Comparison of ENCODE assay signal across 14 cellular contexts in genomic region chr7:47472444-47473157, GRCh38.
DNase-seq lines count a peak whose midpoint lies in the region; ATAC-seq and TF ChIP-seq lines count a peak whose summit lies in the region.
"Had no signal": no experiment of that assay in that cellular context is flagged by ENCODE, and none has a peak within 500 bp of the region (broad histone marks: within the 10 kb centered on the region; RNA-seq: fewer than 3 reads in every experiment).

No MANE protein-coding gene starts in this region.

- no peak overlapping the region; the same call in 1 of the 2 replicates for H3K9ac ChIP-seq in OCI-LY1 (ENCODE audit: low read length)

- H3K27ac ChIP-seq in OCI-LY1 (ENCODE audit: low read depth, low read length, poor library complexity, severe bottlenecking) (peak overlapping the region; percentile 79), right lobe of liver (peak overlapping the region in 2 of 3 donors; percentile 60 to 78)
- H3K27ac ChIP-seq: colonic mucosa had no signal

- TF ChIP-seq CTCF in OCI-LY1 (IDR thresholded peaks at IDR 0.05; ENCODE audit: low read length) (no peak), right lobe of liver (IDR thresholded peaks at IDR 0.05) (no peak), glutamatergic neuron (IDR thresholded peaks at IDR 0.05; ENCODE audit: partially characterized antibody, unreplicated experiment) (no peak)

- peak; percentile 73 for DNase-seq in DMS53 (lab: John Stamatoyannopoulos, UW)
- no peak for DNase-seq in right lobe of liver
- no peak for DNase-seq in stimulated activated effector memory CD8-positive, alpha-beta T cell treated with anti-CD3 and anti-CD28 coated beads, Interleukin-12 subunit alpha, Interleukin-12 subunit beta, amount 100 ng/mL, for 72 hours (ENCODE audit: low spot score in 2 of 2)
- DNase-seq in glutamatergic neuron = no peak
- no peak for DNase-seq in globus pallidus (ENCODE audit: low spot score)
- DNase-seq: activated CD4-positive, alpha-beta memory T cell treated with anti-CD3 and anti-CD28 coated beads for 36 hours; amygdala; C1 segment of cervical spinal cord; colonic mucosa; GOT3; NCI-H1930 had no signal

- no peak overlapping the region for H3K27ac Mint-ChIP-seq in stimulated activated effector memory CD8-positive, alpha-beta T cell treated with anti-CD3 and anti-CD28 coated beads, Interleukin-12 subunit alpha, Interleukin-12 subunit beta, amount 100 ng/mL, for 72 hours
- no peak overlapping the region for H3K27ac Mint-ChIP-seq in glutamatergic neuron (ENCODE audit: unreplicated experiment)
- H3K27ac Mint-ChIP-seq: activated CD4-positive, alpha-beta memory T cell treated with anti-CD3 and anti-CD28 coated beads for 36 hours; stimulated activated naive CD8-positive, alpha-beta T cell treated with anti-CD3 and anti-CD28 coated beads, Interleukin-15, Interleukin-2, amounts not matched to agents 100 ng/mL and 50 ng/mL, for 24 hours had no signal

- no peaks in the 10 kb centered on the region for H3K9me2 ChIP-seq in OCI-LY1 (ENCODE audit: low read depth, low read length)

- H3K79me2 ChIP-seq in OCI-LY1 (ENCODE audit: insufficient read depth, low read length) = peaks cover 12% of the 10 kb centered on the region; the same call in 1 of the 2 replicates

- no peaks in the 10 kb centered on the region for H3K36me3 Mint-ChIP-seq in stimulated activated effector memory CD8-positive, alpha-beta T cell treated with anti-CD3 and anti-CD28 coated beads, Interleukin-12 subunit alpha, Interleukin-12 subunit beta, amount 100 ng/mL, for 72 hours
- H3K36me3 Mint-ChIP-seq in glutamatergic neuron (ENCODE audit: unreplicated experiment) = no peaks in the 10 kb centered on the region
- H3K36me3 Mint-ChIP-seq: activated CD4-positive, alpha-beta memory T cell treated with anti-CD3 and anti-CD28 coated beads for 36 hours had no signal

- H3K9me3 Mint-ChIP-seq in stimulated activated effector memory CD8-positive, alpha-beta T cell treated with anti-CD3 and anti-CD28 coated beads, Interleukin-12 subunit alpha, Interleukin-12 subunit beta, amount 100 ng/mL, for 72 hours = no peaks in the 10 kb centered on the region
- peaks cover 1% of the 10 kb centered on the region for H3K9me3 Mint-ChIP-seq in glutamatergic neuron (ENCODE audit: unreplicated experiment)
- H3K9me3 Mint-ChIP-seq: activated CD4-positive, alpha-beta memory T cell treated with anti-CD3 and anti-CD28 coated beads for 36 hours; stimulated activated naive CD8-positive, alpha-beta T cell treated with anti-CD3 and anti-CD28 coated beads, Interleukin-15, Interleukin-2, amounts not matched to agents 100 ng/mL and 50 ng/mL, for 24 hours had no signal

- intact Hi-C loops in right lobe of liver (cut with DNase I) = loop anchor here in 1 of 2 donors (10.0 kb wide), 1 partner anchor 102 kb away; no protein-coding TSS in a partner anchor

- no peak overlapping the region for H3K4me3 ChIP-seq in OCI-LY1 (ENCODE audit: low read depth, low read length, poor library complexity, severe bottlenecking)
- no peak overlapping the region for H3K4me3 ChIP-seq in right lobe of liver
- H3K4me3 ChIP-seq: colonic mucosa had no signal

- peaks cover 54% of the 10 kb centered on the region for H3K4me1 ChIP-seq in OCI-LY1 (ENCODE audit: insufficient read depth, low read length, severe bottlenecking)
- H3K4me1 ChIP-seq in right lobe of liver = peaks cover 0 to 65% (median 31%) of the 10 kb centered on the region in 4 donors

- 86% methylated on average over 8 of the region's 19 CpGs for WGBS in right lobe of liver (ENCODE audit: insufficient coverage, low coverage, low lambda C conversion rate, missing lambda C conversion rate)

- peak overlapping the region; percentile 45; the same call in 1 of the 2 replicates for H3K4me2 ChIP-seq in OCI-LY1 (ENCODE audit: low read length)

- no peaks in the 10 kb centered on the region for H3K4me1 Mint-ChIP-seq in stimulated activated effector memory CD8-positive, alpha-beta T cell treated with anti-CD3 and anti-CD28 coated beads, Interleukin-12 subunit alpha, Interleukin-12 subunit beta, amount 100 ng/mL, for 72 hours
- H3K4me1 Mint-ChIP-seq in glutamatergic neuron (ENCODE audit: low read depth, unreplicated experiment) = peaks cover 2% of the 10 kb centered on the region

- no peak for TF ChIP-seq POLR2A in right lobe of liver (IDR thresholded peaks at IDR 0.05)

- ATAC-seq in right lobe of liver (no peak), GM21423 (IDR thresholded peaks at IDR 0.05; ENCODE audit: unreplicated experiment) (no peak)
- peak; percentile 4 for ATAC-seq in stimulated activated effector memory CD8-positive, alpha-beta T cell treated with anti-CD3 and anti-CD28 coated beads, Interleukin-12 subunit alpha, Interleukin-12 subunit beta, amount 100 ng/mL, for 72 hours

- no peak overlapping the region for H3K4me3 Mint-ChIP-seq in stimulated activated effector memory CD8-positive, alpha-beta T cell treated with anti-CD3 and anti-CD28 coated beads, Interleukin-12 subunit alpha, Interleukin-12 subunit beta, amount 100 ng/mL, for 72 hours
- no peak overlapping the region for H3K4me3 Mint-ChIP-seq in glutamatergic neuron (ENCODE audit: unreplicated experiment)
- H3K4me3 Mint-ChIP-seq: activated CD4-positive, alpha-beta memory T cell treated with anti-CD3 and anti-CD28 coated beads for 36 hours; stimulated activated naive CD8-positive, alpha-beta T cell treated with anti-CD3 and anti-CD28 coated beads, Interleukin-15, Interleukin-2, amounts not matched to agents 100 ng/mL and 50 ng/mL, for 24 hours had no signal

- peaks cover 3% of the 10 kb centered on the region for H3K27me3 Mint-ChIP-seq in glutamatergic neuron (ENCODE audit: unreplicated experiment)
- H3K27me3 Mint-ChIP-seq: activated CD4-positive, alpha-beta memory T cell treated with anti-CD3 and anti-CD28 coated beads for 36 hours; stimulated activated naive CD8-positive, alpha-beta T cell treated with anti-CD3 and anti-CD28 coated beads, Interleukin-15, Interleukin-2, amounts not matched to agents 100 ng/mL and 50 ng/mL, for 24 hours had no signal

- no peak overlapping the region for H2AFZ ChIP-seq in OCI-LY1 (ENCODE audit: low read length)

- H3K9me3 ChIP-seq in OCI-LY1 (ENCODE audit: low read length) = no peaks in the 10 kb centered on the region
- no peaks in the 10 kb centered on the region for H3K9me3 ChIP-seq in right lobe of liver
- H3K9me3 ChIP-seq: colonic mucosa had no signal

- H3K27me3 ChIP-seq in OCI-LY1 (ENCODE audit: insufficient read depth, low read length) (no peaks in the 10 kb centered on the region), right lobe of liver (no peaks in the 10 kb centered on the region)
- H3K27me3 ChIP-seq: colonic mucosa had no signal

- H3K36me3 ChIP-seq in OCI-LY1 (ENCODE audit: insufficient read depth, low read length) = peaks cover 67% of the 10 kb centered on the region
- no peaks in the 10 kb centered on the region for H3K36me3 ChIP-seq in right lobe of liver
- H3K36me3 ChIP-seq: colonic mucosa had no signal

- no peaks in the 10 kb centered on the region for H4K20me1 ChIP-seq in OCI-LY1 (ENCODE audit: insufficient read depth, low read length)

- 0 out of 2 replicates have a peak, but pooled peaks cover 3% of the 10 kb centered on the region for H3F3A ChIP-seq in OCI-LY1 (ENCODE audit: insufficient read depth, low read length)
